ENCODE assay signal across 8 cellular contexts in genomic region chr10:11863353-11864105, GRCh38. TPM values are rescaled to one million over a fixed set of nuclear protein-coding genes. Genes with fewer than 3 reads are reported as not detected.
DNase-seq lines count a peak whose midpoint lies in the region; ATAC-seq, FAIRE-seq and TF ChIP-seq lines count a peak whose summit lies in the region.

No MANE protein-coding gene starts in this region.

- no peak for TF ChIP-seq CTCF in ascending aorta (IDR thresholded peaks at IDR 0.05)

- peak overlapping the region in 2 of 3 donors; percentile 55 to 80 for H3K4me3 Mint-ChIP-seq in T-cell
- peak overlapping the region in 6 of 8 donors; percentile 26 to 74 (median 55) for H3K4me3 Mint-ChIP-seq in naive B cell

- H3K27me3 Mint-ChIP-seq in T-cell (no peaks in the 10 kb centered on the region), naive B cell (no peaks in the 10 kb centered on the region)

- H3K27ac Mint-ChIP-seq in T-cell (peak overlapping the region in 1 of 2 donors; percentile 97), naive B cell (peak overlapping the region in 2 of 6 donors; percentile 51 to 52)

- H3K9me3 Mint-ChIP-seq in T-cell: no peaks in the 10 kb centered on the region
- no peaks in the 10 kb centered on the region for H3K9me3 Mint-ChIP-seq in naive B cell

- H3K4me1 Mint-ChIP-seq in T-cell: peaks cover 16 to 36% (median 24%) of the 10 kb centered on the region in 3 donors
- peaks cover 4 to 17% (median 15%) of the 10 kb centered on the region in 3 donors for H3K4me1 Mint-ChIP-seq in naive B cell

- no peaks in the 10 kb centered on the region for H3K36me3 Mint-ChIP-seq in T-cell
- no peaks in the 10 kb centered on the region for H3K36me3 Mint-ChIP-seq in naive B cell

- peaks cover 0 to 20% of the 10 kb centered on the region in 2 donors for H3K36me3 ChIP-seq in ascending aorta

- POLR2A ChIA-PET in T-cell (lab: Charles Lee): interaction anchor here in 1 of 2 donors (0.6 kb wide), 1 partner anchor 1058 kb away, joined by 3 read pairs; no protein-coding TSS in a partner anchor

- intact Hi-C loops in ascending aorta (cut with DNase I): no loop called here

- CTCF ChIA-PET in T-cell (lab: Charles Lee): interaction anchor here in 1 of 2 donors (0.7 kb wide), 1 partner anchor 764 kb away, joined by 4 read pairs; no protein-coding TSS in a partner anchor

- no peak overlapping the region for H3K4me3 ChIP-seq in ascending aorta

- DNase-seq in GM19239 (ENCODE audit: insufficient read length, low spot score): peak; percentile 68
- peak in 28 of 34 experiments; percentile 17 to 60 (median 38) for DNase-seq in T-cell
- no peak for DNase-seq in naive B cell
- no peak for DNase-seq in SW 1271 (lab: John Stamatoyannopoulos, UW)
- DNase-seq in ascending aorta (ENCODE audit: low spot score in 2 of 2): no peak
- DNase-seq in NCI-H1930 (lab: John Stamatoyannopoulos, UW): no peak
- DNase-seq in HK-2 (ENCODE audit: unreplicated experiment): no peak

- no peak overlapping the region for H3K27ac ChIP-seq in ascending aorta

- no peaks in the 10 kb centered on the region for H3K9me3 ChIP-seq in ascending aorta

- peak; percentile 98 for ATAC-seq in HG02981 (IDR thresholded peaks at IDR 0.05; ENCODE audit: unreplicated experiment)
- ATAC-seq in T-cell (replicated peaks in 1 of 4): peak; percentile 66 to 97 (median 94)
- ATAC-seq in naive B cell (ENCODE audit: low read depth in 2 of 2): peak; percentile 38 to 77

- no peaks in the 10 kb centered on the region for H3K27me3 ChIP-seq in ascending aorta

- peak; percentile 95 for FAIRE-seq in GM19239 (lab: Jason Lieb, UNC)

- no peaks in the 10 kb centered on the region for H3K4me1 ChIP-seq in ascending aorta

RNA-seq across cellular contexts. Expression of gene PROSER2, which starts 40.4 kb away (rescaled TPM):
- total RNA-seq in T-cell (1 to 10 TPM; 1.7 to 4.8 (median 4.0) TPM), ascending aorta (4.8 TPM)
- under 1 TPM in 2 of 6 donors, not detected in 4; 0.31 to 0.59 TPM for polyA plus RNA-seq in naive B cell (ENCODE audit: low read depth in 6 of 6)

Comparison
In these comparisons a context has a peak if more than half of its experiments do, and no peak if none do; other contexts are left out.
1. DNase-seq: peak in GM19239 (single experiment) and T-cell (28 of 34); none in naive B cell (single experiment), SW 1271 (0 of 2), ascending aorta (0 of 2), NCI-H1930 (0 of 2) and HK-2 (single experiment).
2. Peak in every context shown above with its lines, with median percentiles within 50 percentile points of each other: ATAC-seq.